8 cellular contexts compared by ENCODE assay signal in the genomic region with DNA sequence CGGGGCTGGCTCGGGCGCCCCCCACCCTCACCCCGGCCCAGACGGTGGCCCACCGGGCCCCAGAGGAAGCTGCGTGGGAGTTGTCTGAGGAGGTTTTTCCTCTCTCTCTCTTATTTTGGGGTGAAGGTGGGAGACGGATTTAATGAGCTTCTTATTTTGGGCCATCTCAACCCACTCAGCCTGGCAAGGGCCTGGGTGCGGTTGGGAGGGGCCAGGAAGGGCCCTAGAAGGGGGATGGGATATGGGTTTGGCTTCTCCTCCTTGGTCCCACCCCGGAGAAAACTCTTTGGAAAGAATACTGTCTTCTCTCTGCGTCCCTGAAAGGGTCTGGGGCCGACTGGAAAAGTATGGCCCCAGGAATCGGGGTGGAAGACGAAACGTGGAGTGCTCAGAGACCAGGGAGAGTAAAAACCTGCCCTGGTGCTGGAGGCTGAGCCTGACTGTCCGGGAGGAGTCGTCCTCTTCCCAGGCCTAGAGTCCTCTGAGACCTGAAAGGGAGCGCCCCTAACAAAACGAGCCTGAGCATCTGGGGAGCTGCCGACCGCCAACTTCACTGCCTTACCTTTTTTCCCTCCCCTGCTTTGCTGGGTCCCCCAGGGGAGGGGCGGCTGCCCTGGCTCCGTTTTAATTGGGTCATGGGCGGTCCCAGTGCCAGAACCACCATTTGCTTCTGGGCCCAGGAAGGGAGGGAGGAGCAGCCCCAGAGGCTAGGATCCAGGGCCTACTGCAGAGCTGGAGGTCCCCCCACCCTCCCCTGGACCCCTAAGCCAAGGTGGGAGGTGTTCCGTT. TPM values are rescaled to one million over a fixed set of nuclear protein-coding genes. Genes with fewer than 3 reads are reported as not detected.
DNase-seq lines count a peak whose midpoint lies in the region; ATAC-seq and TF ChIP-seq lines count a peak whose summit lies in the region.

No MANE protein-coding gene starts in this region.

- TF ChIP-seq POLR2A in ovary (IDR thresholded peaks at IDR 0.05), result peak; percentile 54

- H3K27ac ChIP-seq in CD8-positive, alpha-beta T cell (ENCODE audit: low read depth, low read length), result no peak overlapping the region
- H3K27ac ChIP-seq in SK-N-SH (ENCODE audit: low read depth in 2 of 2, low read length in 1 of 2), result peak overlapping the region in 1 of 2 experiments; percentile 64; a peak in 2 of 4 replicates
- H3K27ac ChIP-seq in ovary, result peak overlapping the region; percentile 74 to 96

- peak overlapping the region; percentile 69 for H3K4me3 Mint-ChIP-seq in CD8-positive, alpha-beta T cell

- TF ChIP-seq EP300 in SK-N-SH (IDR thresholded peaks at IDR 0.05; ENCODE audit: borderline replicate concordance in 1 of 2, low read depth in 1 of 2, low read length in 1 of 2) (no peak), ovary (IDR thresholded peaks at IDR 0.05) (no peak)

- no peak overlapping the region for H2AFZ ChIP-seq in SK-N-SH (ENCODE audit: low read depth)

- TF ChIP-seq RAD21 in SK-N-SH (IDR thresholded peaks at IDR 0.05; ENCODE audit: low read length), result no peak

- no peaks in the 10 kb centered on the region for H3K9me3 Mint-ChIP-seq in CD8-positive, alpha-beta T cell

- no peak for TF ChIP-seq CTCF in CD8-positive, alpha-beta T cell (IDR thresholded peaks at IDR 0.05)
- TF ChIP-seq CTCF in SK-N-SH (IDR thresholded peaks at IDR 0.05) (no peak), foreskin fibroblast (IDR thresholded peaks at IDR 0.05; ENCODE audit: low read depth, low read length) (no peak), ovary (IDR thresholded peaks at IDR 0.05) (no peak)

- H3K9ac ChIP-seq in SK-N-SH, result peak overlapping the region; percentile 88

- H3F3A ChIP-seq in SK-N-SH (replicated peaks; ENCODE audit: insufficient read depth), result peaks cover 10% of the 10 kb centered on the region

- intact Hi-C loops in CD8-positive, alpha-beta T cell (cut with DNase I, micrococcal nuclease), result loop anchor here in 1 of 2 experiments (5.0 kb wide), 1 partner anchor 1244 kb away; no protein-coding TSS in a partner anchor
- intact Hi-C loops in ovary (cut with DNase I), result loop anchor here in 3 of 4 donors (2.0 to 10.0 kb wide), 2 partner anchors 15 to 253 kb away; a partner anchor contains a TSS

- peaks cover 12% of the 10 kb centered on the region for H3K4me1 Mint-ChIP-seq in CD8-positive, alpha-beta T cell (ENCODE audit: low read depth)

- WGBS in SK-N-SH (ENCODE audit: low lambda C conversion rate), result 78% methylated on average over 20 of the region's 25 CpGs
- 1 to 5% (median 3%) methylated on average over 25 of the region's 25 CpGs for WGBS in ovary, 3 donors

- POLR2A ChIA-PET in CD8-positive, alpha-beta T cell (lab: Charles Lee), result interaction anchor here (0.9 to 2.6 kb wide), 5 partner anchors 8 to 231 kb away, joined by 3 to 9 read pairs (median 5); a partner anchor contains a TSS
- POLR2A ChIA-PET in SK-N-SH (lab: Yijun Ruan, JAX), result interaction anchor here (1.7 to 2.6 kb wide), 2 partner anchors 8 to 11 kb away, joined by 6 to 12 read pairs; a partner anchor contains a TSS

- no peak for ATAC-seq in CD8-positive, alpha-beta T cell
- no peak for ATAC-seq in HG03439 (IDR thresholded peaks at IDR 0.05; ENCODE audit: unreplicated experiment)
- ATAC-seq in HG02840 (IDR thresholded peaks at IDR 0.05; ENCODE audit: low FRiP score, unreplicated experiment), result no peak

- peaks cover 27% of the 10 kb centered on the region for H3K36me3 Mint-ChIP-seq in CD8-positive, alpha-beta T cell

- peaks cover 44% of the 10 kb centered on the region for H3K79me2 ChIP-seq in SK-N-SH (ENCODE audit: insufficient read depth)

- no peak overlapping the region for H3K27ac Mint-ChIP-seq in CD8-positive, alpha-beta T cell

- H3K9me2 ChIP-seq in SK-N-SH, result no peaks in the 10 kb centered on the region

- CTCF ChIA-PET in CD8-positive, alpha-beta T cell (lab: Charles Lee), result interaction anchor here (0.8 to 9.8 kb wide), 5 partner anchors 15 to 62 kb away, joined by 3 to 72 read pairs (median 6); no protein-coding TSS in a partner anchor
- CTCF ChIA-PET in SK-N-SH (lab: Yijun Ruan, JAX), result interaction anchor here (0.8 to 6.2 kb wide), 4 partner anchors 11 to 143 kb away, joined by 3 to 59 read pairs (median 26); no protein-coding TSS in a partner anchor

- H3K27me3 ChIP-seq in CD8-positive, alpha-beta T cell (ENCODE audit: insufficient read depth, low read length), result no peaks in the 10 kb centered on the region
- H3K27me3 ChIP-seq in SK-N-SH (ENCODE audit: insufficient read depth) (no peaks in the 10 kb centered on the region), ovary (no peaks in the 10 kb centered on the region)

- DNase-seq in CD8-positive, alpha-beta T cell, result no peak
- DNase-seq in SK-N-SH, result no peak
- peak in 1 of 2 donors; percentile 79 for DNase-seq in foreskin fibroblast
- DNase-seq in ovary, result peak; percentile 76 to 83 (median 79)
- DNase-seq in stimulated activated naive CD4-positive, alpha-beta T cell (lab: John Stamatoyannopoulos, UW), result no peak
- DNase-seq in NCI-H146 (lab: John Stamatoyannopoulos, UW), result no peak

- no peaks in the 10 kb centered on the region for H4K20me1 ChIP-seq in SK-N-SH (ENCODE audit: insufficient read depth)

- H3K27me3 Mint-ChIP-seq in CD8-positive, alpha-beta T cell (ENCODE audit: low read depth), result peaks cover 16% of the 10 kb centered on the region

- H3K9me3 ChIP-seq in CD8-positive, alpha-beta T cell (ENCODE audit: low read length), result no peaks in the 10 kb centered on the region
- H3K9me3 ChIP-seq in SK-N-SH (no peaks in the 10 kb centered on the region), ovary (no peaks in the 10 kb centered on the region)

- H3K4me2 ChIP-seq in SK-N-SH, result peak overlapping the region; percentile 76

- peaks cover 8% of the 10 kb centered on the region for H3K36me3 ChIP-seq in CD8-positive, alpha-beta T cell (ENCODE audit: insufficient read depth, low read length)
- H3K36me3 ChIP-seq in SK-N-SH (replicated peaks in 1 of 2; ENCODE audit: control insufficient read depth in 1 of 2, insufficient read depth in 2 of 2, low read length in 1 of 2) (peaks cover 15 to 19% of the 10 kb centered on the region in 2 experiments), ovary (no peaks in the 10 kb centered on the region)

- peak overlapping the region; percentile 46 for H3K4me3 ChIP-seq in CD8-positive, alpha-beta T cell (ENCODE audit: low read depth, low read length)
- H3K4me3 ChIP-seq in SK-N-SH (ENCODE audit: low read depth in 2 of 2, low read length in 1 of 2), result peak overlapping the region; percentile 54 to 71
- H3K4me3 ChIP-seq in foreskin fibroblast (ENCODE audit: low read depth in 1 of 2, low read length in 2 of 2), result peak overlapping the region; percentile 89 to 90
- H3K4me3 ChIP-seq in ovary, result peak overlapping the region; percentile 96

- H3K4me1 ChIP-seq in CD8-positive, alpha-beta T cell (ENCODE audit: insufficient read depth, low read length), result peaks cover 19% of the 10 kb centered on the region
- H3K4me1 ChIP-seq in SK-N-SH (ENCODE audit: control insufficient read depth in 1 of 2, insufficient read depth in 2 of 2, low read depth in 1 of 2, low read length in 1 of 2) (peaks cover 0 to 10% of the 10 kb centered on the region in 2 experiments; a peak in 1 of 4 replicates), ovary (ENCODE audit: insufficient read depth) (peaks cover 10% of the 10 kb centered on the region)

TF ChIP-seq in SK-N-SH, 30 proteins besides CTCF, POLR2A, EP300 and RAD21:
- TF ChIP-seq TAF1 (IDR thresholded peaks at IDR 0.05; ENCODE audit: borderline replicate concordance, low read depth, low read length) (0 out of 2 replicates have a peak, but pooled peaks have one; percentile 16), MXI1 (IDR thresholded peaks at IDR 0.05; ENCODE audit: low read depth, low read length) (no peak)
TF ChIP-seq in SK-N-SH: peak in this region for 1.

RNA-seq across cellular contexts. Expression of a gene that starts 1.6 kb away (rescaled TPM):
- 1 to 10 TPM; 1.4 TPM for total RNA-seq in CD8-positive, alpha-beta T cell
- 139 and 142 TPM in 2 replicates for polyA plus RNA-seq in SK-N-SH (2012; rRNA removed)
- 63.7 and 87.9 TPM in 2 replicates for polyA plus RNA-seq in SK-N-SH (2012; cell fraction: cytosol; rRNA removed)
- 217 and 306 TPM in 2 replicates for polyA plus RNA-seq in SK-N-SH (2012; cell fraction: nucleus; rRNA removed)
- 100 to 1,000 TPM in 4 of 7 donors, 10 to 100 TPM in 3; 70.0 to 267 (median 174) TPM for total RNA-seq in ovary
- 100 to 1,000 TPM in 1 of 2 donors, 10 to 100 TPM in 1; 90.2 to 156 TPM for polyA plus RNA-seq in ovary

RNA-seq across cellular contexts. Expression of a gene that starts 8.3 kb away (rescaled TPM):
- total RNA-seq in CD8-positive, alpha-beta T cell, result 10 to 100 TPM; 22.3 to 25.7 TPM
- 80.8 and 116 TPM in 2 replicates for polyA plus RNA-seq in SK-N-SH (2012; rRNA removed)
- polyA plus RNA-seq in SK-N-SH (2012; cell fraction: cytosol; rRNA removed), result 80.2 and 80.7 TPM in 2 replicates
- polyA plus RNA-seq in SK-N-SH (2012; cell fraction: nucleus; rRNA removed), result 58.5 and 71.9 TPM in 2 replicates
- 10 to 100 TPM; 29.0 to 78.3 (median 54.1) TPM for total RNA-seq in ovary
- polyA plus RNA-seq in ovary, result 10 to 100 TPM; 32.9 to 45.3 TPM

RNA-seq across cellular contexts. Expression of a gene that starts 22.7 kb away (rescaled TPM):
- total RNA-seq in CD8-positive, alpha-beta T cell, result under 1 TPM; 0.33 TPM
- polyA plus RNA-seq in SK-N-SH (2012; rRNA removed) (0.19 and 0.30 TPM in 2 replicates), ovary (10 to 100 TPM in 1 of 2 donors, 1 to 10 TPM in 1; 3.2 to 23.2 TPM)
- 0.08 and 0.30 TPM in 2 replicates for polyA plus RNA-seq in SK-N-SH (2012; cell fraction: cytosol; rRNA removed)
- 0.48 and 1.1 TPM in 2 replicates for polyA plus RNA-seq in SK-N-SH (2012; cell fraction: nucleus; rRNA removed)
- 10 to 100 TPM in 1 of 7 donors, 1 to 10 TPM in 5, under 1 TPM in 1; 0.91 to 25.0 (median 5.1) TPM for total RNA-seq in ovary

RNA-seq across cellular contexts. Expression of a gene that starts 33.6 kb away (rescaled TPM):
- 10 to 100 TPM; 37.1 to 39.2 TPM for total RNA-seq in CD8-positive, alpha-beta T cell
- polyA plus RNA-seq in SK-N-SH (2012; rRNA removed) (87.8 and 117 TPM in 2 replicates), ovary (10 to 100 TPM; 32.4 to 71.6 TPM)
- 37.3 and 79.1 TPM in 2 replicates for polyA plus RNA-seq in SK-N-SH (2012; cell fraction: cytosol; rRNA removed)
- polyA plus RNA-seq in SK-N-SH (2012; cell fraction: nucleus; rRNA removed), result 78.8 and 101 TPM in 2 replicates
- 100 to 1,000 TPM in 4 of 7 donors, 10 to 100 TPM in 3; 56.9 to 122 (median 105) TPM for total RNA-seq in ovary

RNA-seq across cellular contexts. Expression of a gene that starts 45.1 kb away (rescaled TPM):
- 1 to 10 TPM; 4.1 to 5.4 TPM for total RNA-seq in CD8-positive, alpha-beta T cell
- polyA plus RNA-seq in SK-N-SH (2012; rRNA removed) (0.26 and 0.36 TPM in 2 replicates), ovary (under 1 TPM; 0.40 to 0.74 TPM)
- polyA plus RNA-seq in SK-N-SH (2012; cell fraction: cytosol; rRNA removed), result 0.12 and 0.17 TPM in 2 replicates
- 1.2 TPM in 2 replicates for polyA plus RNA-seq in SK-N-SH (2012; cell fraction: nucleus; rRNA removed)
- 1 to 10 TPM in 1 of 7 donors, under 1 TPM in 6; 0.12 to 1.1 (median 0.66) TPM for total RNA-seq in ovary

Comparison
In these comparisons a context has a peak if more than half of its experiments do, and no peak if none do; other contexts are left out.
1. DNase-seq: peak in ovary (5 of 5); none in CD8-positive, alpha-beta T cell (0 of 7), SK-N-SH (single experiment), stimulated activated naive CD4-positive, alpha-beta T cell (0 of 6) and NCI-H146 (single experiment).
2. H3K4me3 ChIP-seq: peak in every context shown above with its lines; median percentile 96 in ovary; 90 in foreskin fibroblast; 62 in SK-N-SH; 46 in CD8-positive, alpha-beta T cell.
3. RNA of a gene that starts 1.6 kb away (total RNA-seq): 70.0 to 267 TPM in ovary; 1.4 TPM in CD8-positive, alpha-beta T cell; every median in the first group is over 10 times any median in the second.